Comparison of ENCODE assay signal across 37 cellular contexts in genomic region chr12:113622410-113622809, GRCh38.
"Had no signal": no experiment of that assay in that cellular context is flagged by ENCODE, and none has a peak within 500 bp of the region (broad histone marks: within the 10 kb centered on the region; RNA-seq: fewer than 3 reads in every experiment).

No MANE protein-coding gene starts in this region.

- ATAC-seq: activated CD4-positive, alpha-beta T cell treated with anti-CD3 and anti-CD28 coated beads for 36 hours; activated CD4-positive, CD25-positive, alpha-beta regulatory T cell treated with anti-CD3 and anti-CD28 coated beads, Interleukin-2, amount 50 U/mL, for 24 hours; activated CD8-positive, alpha-beta memory T cell treated with anti-CD3 and anti-CD28 coated beads, Interleukin-2, amount 10 ng/mL, durations not matched to agents 7 days and 5 days; activated CD8-positive, alpha-beta T cell treated with anti-CD3 and anti-CD28 coated beads, Interleukin-2, amount 10 ng/mL, durations not matched to agents 7 days and 5 days; activated naive CD8-positive, alpha-beta T cell treated with anti-CD3 and anti-CD28 coated beads, Interleukin-2, amount 50 U/mL, for 24 hours; T-cell; T-helper 17 cell had no signal

- H3K27me3 ChIP-seq: ascending aorta, cardiac muscle cell had no signal

- FAIRE-seq: bronchial epithelial cell, TTC549 had no signal

- H3K36me3 Mint-ChIP-seq: activated CD8-positive, alpha-beta memory T cell treated with anti-CD3 and anti-CD28 coated beads, Interleukin-2, amount 10 ng/mL, durations not matched to agents 7 days and 5 days; activated naive CD4-positive, alpha-beta T cell treated with anti-CD3 and anti-CD28 coated beads, Interleukin-2, amount 10 ng/mL, durations not matched to agents 7 days and 5 days; activated naive CD4-positive, alpha-beta T cell treated with anti-CD3 and anti-CD28 coated beads, Interleukin-2, amount 50 U/mL, for 24 hours; activated naive CD8-positive, alpha-beta T cell; activated naive CD8-positive, alpha-beta T cell treated with anti-CD3 and anti-CD28 coated beads, Interleukin-2, amount 10 ng/mL, durations not matched to agents 7 days and 5 days; brain; T-cell had no signal

- H3K27ac ChIP-seq: ascending aorta, cardiac muscle cell, VCaP had no signal

- H3K36me3 ChIP-seq: ascending aorta, cardiac muscle cell had no signal

- H3K4me1 ChIP-seq: ascending aorta had no signal

- H3K27ac Mint-ChIP-seq: activated CD4-positive, alpha-beta memory T cell treated with anti-CD3 and anti-CD28 coated beads, Interleukin-2, amount 10 ng/mL, durations not matched to agents 7 days and 5 days; activated CD4-positive, alpha-beta T cell treated with anti-CD3 and anti-CD28 coated beads for 36 hours; activated CD4-positive, alpha-beta T cell treated with anti-CD3 and anti-CD28 coated beads, Interleukin-2, amount 10 ng/mL, durations not matched to agents 7 days and 5 days; activated CD8-positive, alpha-beta memory T cell treated with anti-CD3 and anti-CD28 coated beads, Interleukin-2, amount 10 ng/mL, durations not matched to agents 7 days and 5 days; activated CD8-positive, alpha-beta T cell treated with anti-CD3 and anti-CD28 coated beads, Interleukin-2, amount 10 ng/mL, durations not matched to agents 7 days and 5 days; activated naive CD4-positive, alpha-beta T cell treated with anti-CD3 and anti-CD28 coated beads, Interleukin-2, amount 10 ng/mL, durations not matched to agents 7 days and 5 days; activated naive CD4-positive, alpha-beta T cell treated with anti-CD3 and anti-CD28 coated beads, Interleukin-2, amount 50 U/mL, for 24 hours; activated naive CD8-positive, alpha-beta T cell; activated naive CD8-positive, alpha-beta T cell treated with anti-CD3 and anti-CD28 coated beads, Interleukin-2, amount 10 ng/mL, durations not matched to agents 7 days and 5 days; activated naive CD8-positive, alpha-beta T cell treated with anti-CD3 and anti-CD28 coated beads, Interleukin-2, amount 50 U/mL, for 24 hours; activated T-cell treated with anti-CD3 and anti-CD28 coated beads, Interleukin-2, amount 50 U/mL, for 24 hours; activated T-helper 2 cell treated with anti-CD3 and anti-CD28 coated beads, Interferon-gamma antibody, Interleukin-2, Interleukin-4, amounts not matched to agents 10 μg/mL and 5 μg/mL and 100 μg/mL, durations not matched to agents 14 hours and 24 hours and 36 hours; brain; T-cell; T-helper 17 cell had no signal

- H3K4me1 Mint-ChIP-seq: activated CD4-positive, alpha-beta memory T cell treated with anti-CD3 and anti-CD28 coated beads, Interleukin-2, amount 10 ng/mL, durations not matched to agents 7 days and 5 days; activated CD4-positive, alpha-beta T cell treated with anti-CD3 and anti-CD28 coated beads for 36 hours; activated CD4-positive, alpha-beta T cell treated with anti-CD3 and anti-CD28 coated beads, Interleukin-2, amount 10 ng/mL, durations not matched to agents 7 days and 5 days; activated CD8-positive, alpha-beta memory T cell treated with anti-CD3 and anti-CD28 coated beads, Interleukin-2, amount 10 ng/mL, durations not matched to agents 7 days and 5 days; activated naive CD4-positive, alpha-beta T cell treated with anti-CD3 and anti-CD28 coated beads, Interleukin-2, amount 10 ng/mL, durations not matched to agents 7 days and 5 days; activated naive CD4-positive, alpha-beta T cell treated with anti-CD3 and anti-CD28 coated beads, Interleukin-2, amount 50 U/mL, for 24 hours; activated naive CD8-positive, alpha-beta T cell treated with anti-CD3 and anti-CD28 coated beads, Interleukin-2, amount 10 ng/mL, durations not matched to agents 7 days and 5 days; activated naive CD8-positive, alpha-beta T cell treated with anti-CD3 and anti-CD28 coated beads, Interleukin-2, amount 50 U/mL, for 24 hours; brain; central memory CD8-positive, alpha-beta T cell; T-cell; T-helper 17 cell had no signal

- H3K4me3 Mint-ChIP-seq: activated CD4-positive, alpha-beta memory T cell treated with anti-CD3 and anti-CD28 coated beads, Interleukin-2, amount 10 ng/mL, durations not matched to agents 7 days and 5 days; activated CD4-positive, alpha-beta T cell treated with anti-CD3 and anti-CD28 coated beads for 36 hours; activated CD4-positive, alpha-beta T cell treated with anti-CD3 and anti-CD28 coated beads, Interleukin-2, amount 10 ng/mL, durations not matched to agents 7 days and 5 days; activated CD8-positive, alpha-beta memory T cell treated with anti-CD3 and anti-CD28 coated beads, Interleukin-2, amount 10 ng/mL, durations not matched to agents 7 days and 5 days; activated CD8-positive, alpha-beta T cell treated with anti-CD3 and anti-CD28 coated beads, Interleukin-2, amount 10 ng/mL, durations not matched to agents 7 days and 5 days; activated naive CD4-positive, alpha-beta T cell treated with anti-CD3 and anti-CD28 coated beads, Interleukin-2, amount 10 ng/mL, durations not matched to agents 7 days and 5 days; activated naive CD4-positive, alpha-beta T cell treated with anti-CD3 and anti-CD28 coated beads, Interleukin-2, amount 50 U/mL, for 24 hours; activated naive CD8-positive, alpha-beta T cell; activated naive CD8-positive, alpha-beta T cell treated with anti-CD3 and anti-CD28 coated beads, Interleukin-2, amount 10 ng/mL, durations not matched to agents 7 days and 5 days; activated naive CD8-positive, alpha-beta T cell treated with anti-CD3 and anti-CD28 coated beads, Interleukin-2, amount 50 U/mL, for 24 hours; activated T-cell treated with anti-CD3 and anti-CD28 coated beads, Interleukin-2, amount 50 U/mL, for 24 hours; brain; central memory CD8-positive, alpha-beta T cell; T-cell; T-helper 17 cell had no signal

- H3K4me3 ChIP-seq: ascending aorta, cardiac muscle cell had no signal

- DNase-seq: activated CD4-positive, alpha-beta memory T cell treated with anti-CD3 and anti-CD28 coated beads, Interleukin-2, amount 10 ng/mL, durations not matched to agents 7 days and 5 days; activated CD4-positive, alpha-beta T cell treated with anti-CD3 and anti-CD28 coated beads for 1 hour; activated CD4-positive, alpha-beta T cell treated with anti-CD3 and anti-CD28 coated beads for 36 hours; activated CD4-positive, alpha-beta T cell treated with anti-CD3 and anti-CD28 coated beads for 48 hours; activated CD4-positive, alpha-beta T cell treated with anti-CD3 and anti-CD28 coated beads, Interleukin-2, amount 10 ng/mL, durations not matched to agents 7 days and 5 days; activated CD4-positive, alpha-beta T cell treated with anti-CD3 and anti-CD28 coated beads, Interleukin-2, amount 50 U/mL, for 48 hours; activated CD4-positive, CD25-positive, alpha-beta regulatory T cell; activated CD8-positive, alpha-beta memory T cell treated with anti-CD3 and anti-CD28 coated beads for 24 hours; activated CD8-positive, alpha-beta memory T cell treated with anti-CD3 and anti-CD28 coated beads, Interleukin-2, amount 10 ng/mL, durations not matched to agents 7 days and 5 days; activated CD8-positive, alpha-beta memory T cell treated with anti-CD3 and anti-CD28 coated beads, Interleukin-2, amount 50 U/mL, for 48 hours; activated CD8-positive, alpha-beta T cell treated with anti-CD3 and anti-CD28 coated beads, Interleukin-2, amount 10 ng/mL, durations not matched to agents 7 days and 5 days; activated effector memory CD4-positive, alpha-beta T cell treated with Interleukin-2 at 50 U/mL for 16 hours; activated gamma-delta T cell; activated naive CD4-positive, alpha-beta T cell treated with anti-CD3 and anti-CD28 coated beads, Interleukin-2, amount 10 ng/mL, durations not matched to agents 7 days and 5 days; activated naive CD4-positive, alpha-beta T cell treated with Interleukin-2 at 50 U/mL for 16 hours; activated naive CD8-positive, alpha-beta T cell treated with anti-CD3 and anti-CD28 coated beads, Interleukin-2, amount 10 ng/mL, durations not matched to agents 7 days and 5 days; activated naive CD8-positive, alpha-beta T cell treated with anti-CD3 and anti-CD28 coated beads, Interleukin-2, amount 50 U/mL, for 24 hours; activated T-cell treated with anti-CD3 and anti-CD28 coated beads, Interleukin-2, amount 50 U/mL, for 24 hours; activated T-cell treated with anti-CD3 and anti-CD28 coated beads, Interleukin-2, amount 50 U/mL, for 48 hours; amygdala; anterior cingulate cortex; caudate nucleus; cerebellar nuclear complex; T-cell; T-helper 17 cell; T1000 had no signal

- H3K27me3 Mint-ChIP-seq: activated CD4-positive, alpha-beta memory T cell treated with anti-CD3 and anti-CD28 coated beads, Interleukin-2, amount 10 ng/mL, durations not matched to agents 7 days and 5 days; activated CD4-positive, alpha-beta T cell treated with anti-CD3 and anti-CD28 coated beads, Interleukin-2, amount 10 ng/mL, durations not matched to agents 7 days and 5 days; activated CD8-positive, alpha-beta memory T cell treated with anti-CD3 and anti-CD28 coated beads, Interleukin-2, amount 10 ng/mL, durations not matched to agents 7 days and 5 days; activated T-cell treated with anti-CD3 and anti-CD28 coated beads, Interleukin-2, amount 50 U/mL, for 24 hours had no signal
